Comparison of ENCODE assay signal across 8 cellular contexts in genomic region chr9:33161011-33161588, GRCh38. TPM values are rescaled to one million over a fixed set of nuclear protein-coding genes. Genes with fewer than 3 reads are reported as not detected.
DNase-seq lines count a peak whose midpoint lies in the region; ATAC-seq and TF ChIP-seq lines count a peak whose summit lies in the region.

No MANE protein-coding gene starts in this region.

- H2BK12ac ChIP-seq in trophoblast cell (ENCODE audit: low read length) (peak overlapping the region; percentile 93), H9 (ENCODE audit: insufficient read length, low read depth, low read length) (no peak overlapping the region)

- H3K4me1 ChIP-seq in trophoblast cell (ENCODE audit: control insufficient read depth in 1 of 2, insufficient read depth in 2 of 2, low read length in 2 of 2) (peaks cover 48 to 62% of the 10 kb centered on the region in 2 experiments), H9 (ENCODE audit: insufficient read depth, low read length) (peaks cover 6% of the 10 kb centered on the region; the same call in 1 of the 2 replicates)

- H3K36me3 ChIP-seq in trophoblast cell (ENCODE audit: control insufficient read depth in 1 of 2, insufficient read depth in 2 of 2, low read length in 2 of 2) = no peaks in the 10 kb centered on the region

- H3T11ph ChIP-seq in H9 (ENCODE audit: low read length) = no peak overlapping the region

- DNase-seq in MV-4-11 (lab: John Stamatoyannopoulos, UW) (peak; percentile 82), fibroblast of pulmonary artery (ENCODE audit: low read depth) (peak; percentile 94), trophoblast cell (peak; percentile 84 to 87), NCI-H510A treated with DMSO at 0.1 percent for 48 hours (lab: John Stamatoyannopoulos, UW) (no peak), H9 (no peak)
- DNase-seq in activated T-cell treated with anti-CD3 and anti-CD28 coated beads, Interleukin-2, amount 50 U/mL, for 4 hours = peak; percentile 38

- H4K20me1 ChIP-seq in H9 (ENCODE audit: control insufficient read depth, insufficient read depth, insufficient read length) = no peaks in the 10 kb centered on the region

- H2BK120ac ChIP-seq in trophoblast cell (ENCODE audit: insufficient read depth, low read length, poor library complexity) = peak overlapping the region; percentile 99
- H2BK120ac ChIP-seq in H9 (ENCODE audit: low read depth, low read length, poor library complexity, severe bottlenecking) = no peak overlapping the region

- no peaks in the 10 kb centered on the region for H3K36me3 Mint-ChIP-seq in activated T-cell treated with anti-CD3 and anti-CD28 coated beads, Interleukin-2, amount 50 U/mL, for 4 hours (ENCODE audit: insufficient read depth)
- H3K36me3 Mint-ChIP-seq in H9 (ENCODE audit: insufficient read depth in 1 of 3, low read depth in 3 of 3) = no peaks in the 10 kb centered on the region; a peak in 1 of 7 replicates

- H3K4me2 ChIP-seq in trophoblast cell (ENCODE audit: low read length) (peak overlapping the region; percentile 71), H9 (ENCODE audit: insufficient read depth, insufficient read length, low read length) (no peak overlapping the region)

- no peaks in the 10 kb centered on the region for H3K27me3 Mint-ChIP-seq in activated T-cell treated with anti-CD3 and anti-CD28 coated beads, Interleukin-2, amount 50 U/mL, for 4 hours (ENCODE audit: low read depth)
- peaks cover 20% of the 10 kb centered on the region for H3K27me3 Mint-ChIP-seq in H9 (ENCODE audit: low read depth)

- H3K4me3 ChIP-seq in GM08714 (ENCODE audit: low read length) = peak overlapping the region; percentile 49; the same call in 1 of the 2 replicates
- H3K4me3 ChIP-seq in fibroblast of pulmonary artery (replicated peaks; ENCODE audit: low read depth, low read length) = peak overlapping the region; percentile 27
- no peak overlapping the region for H3K4me3 ChIP-seq in trophoblast cell (ENCODE audit: low read depth, low read length)

- H3K79me2 ChIP-seq in trophoblast cell (ENCODE audit: control insufficient read depth, insufficient read depth, low read length, poor library complexity) = peaks cover 37% of the 10 kb centered on the region
- no peaks in the 10 kb centered on the region; the same call in 1 of the 2 replicates for H3K79me2 ChIP-seq in H9 (ENCODE audit: insufficient read depth, low read length)

- H3K9me3 Mint-ChIP-seq in activated T-cell treated with anti-CD3 and anti-CD28 coated beads, Interleukin-2, amount 50 U/mL, for 4 hours = no peaks in the 10 kb centered on the region
- H3K9me3 Mint-ChIP-seq in H9 = no peaks in the 10 kb centered on the region

- H3K4ac ChIP-seq in trophoblast cell (ENCODE audit: low read depth, low read length) = peak overlapping the region; percentile 81
- H3K4ac ChIP-seq in H9 (ENCODE audit: low read depth, low read length) = no peak overlapping the region

- H3K79me1 ChIP-seq in trophoblast cell (ENCODE audit: low read length) (peaks cover 53% of the 10 kb centered on the region), H9 (ENCODE audit: insufficient read depth, low read depth, low read length, poor library complexity, severe bottlenecking) (no peaks in the 10 kb centered on the region)

- no CpG with 5 or more reads among the region's 6 CpGs for WGBS in trophoblast cell (ENCODE audit: extremely low coverage, insufficient coverage, insufficient read length)
- no CpG with 5 or more reads among the region's 6 CpGs for WGBS in H9 (ENCODE audit: extremely low coverage, insufficient read length, low lambda C conversion rate)

- peak overlapping the region; percentile 99 for H2BK5ac ChIP-seq in trophoblast cell (ENCODE audit: low read depth, low read length, poor library complexity)
- H2BK5ac ChIP-seq in H9 (ENCODE audit: insufficient read length, low read length) = no peak overlapping the region

- H4K8ac ChIP-seq in trophoblast cell (ENCODE audit: low read depth, low read length) = peak overlapping the region; percentile 89
- H4K8ac ChIP-seq in H9 (replicated peaks; ENCODE audit: insufficient read length, low read depth, low read length) = no peak overlapping the region

- peaks cover 3% of the 10 kb centered on the region for H3K23me2 ChIP-seq in H9 (ENCODE audit: insufficient read length, low read depth, low read length, poor library complexity, severe bottlenecking)

- H3K27ac ChIP-seq in trophoblast cell (ENCODE audit: low read depth, low read length) = peak overlapping the region; percentile 100
- no peak overlapping the region for H3K27ac ChIP-seq in H9 (ENCODE audit: insufficient read length, low read depth, low read length)

- no peaks in the 10 kb centered on the region for H3K9me3 ChIP-seq in trophoblast cell (ENCODE audit: insufficient read depth, low read depth, low read length)
- H3K9me3 ChIP-seq in H9 (ENCODE audit: control insufficient read depth, low read depth, low read length) = no peaks in the 10 kb centered on the region

- H2AFZ ChIP-seq in trophoblast cell (ENCODE audit: insufficient read depth, low read length, poor library complexity) (peak overlapping the region; percentile 79), H9 (ENCODE audit: low read length) (no peak overlapping the region)

- H2BK20ac ChIP-seq in H9 (ENCODE audit: low read depth, low read length, poor library complexity, severe bottlenecking) = no peak overlapping the region

- H4K12ac ChIP-seq in trophoblast cell (ENCODE audit: low read depth, low read length) = peak overlapping the region; percentile 23

- H3K9ac ChIP-seq in trophoblast cell (ENCODE audit: low read length) (peak overlapping the region; percentile 72), H9 (ENCODE audit: extremely low read depth, insufficient read length, low read length) (no peak overlapping the region)

- no peak for TF ChIP-seq CTCF in fibroblast of pulmonary artery (IDR thresholded peaks at IDR 0.05; ENCODE audit: low read length, missing control alignments)
- TF ChIP-seq CTCF in H9 (conservative IDR thresholded peaks at IDR 0.05) = no peak

- H3K23ac ChIP-seq in trophoblast cell (ENCODE audit: low read length) (no peak overlapping the region), H9 (ENCODE audit: insufficient read length, low read depth, low read length) (no peak overlapping the region)

- H3K56ac ChIP-seq in H9 (ENCODE audit: insufficient read length, low read depth, low read length) = no peak overlapping the region

- H3K27me3 ChIP-seq in trophoblast cell (ENCODE audit: insufficient read depth, low read length) = no peaks in the 10 kb centered on the region
- no peaks in the 10 kb centered on the region for H3K27me3 ChIP-seq in H9 (ENCODE audit: insufficient read depth, low read length)

- peak overlapping the region; percentile 95 for H3K14ac ChIP-seq in trophoblast cell (ENCODE audit: low read length)
- no peak overlapping the region for H3K14ac ChIP-seq in H9 (ENCODE audit: insufficient read depth, low read length)

- H2BK15ac ChIP-seq in H9 (ENCODE audit: low read depth, low read length) = no peak overlapping the region

- H4K5ac ChIP-seq in H9 (ENCODE audit: insufficient read length, low read depth, low read length) = no peak overlapping the region

- H2AK5ac ChIP-seq in trophoblast cell (ENCODE audit: low read length) (peak overlapping the region; percentile 77), H9 (ENCODE audit: insufficient read length, low read length) (no peak overlapping the region)

- peak overlapping the region; percentile 78 for H3K4me3 Mint-ChIP-seq in activated T-cell treated with anti-CD3 and anti-CD28 coated beads, Interleukin-2, amount 50 U/mL, for 4 hours
- H3K4me3 Mint-ChIP-seq in H9 = no peak overlapping the region

- peak overlapping the region; percentile 99 for H4K91ac ChIP-seq in trophoblast cell (ENCODE audit: low read depth, low read length)
- no peak overlapping the region for H4K91ac ChIP-seq in H9 (ENCODE audit: insufficient read length, low read depth, low read length)

- H3K18ac ChIP-seq in trophoblast cell (ENCODE audit: low read length) (peak overlapping the region; percentile 94), H9 (ENCODE audit: insufficient read length, low read depth, low read length) (no peak overlapping the region)

- peak; percentile 11 to 19 for ATAC-seq in activated T-cell treated with anti-CD3 and anti-CD28 coated beads, Interleukin-2, amount 50 U/mL, for 4 hours
- no peak for ATAC-seq in HG03175 (IDR thresholded peaks at IDR 0.05; ENCODE audit: unreplicated experiment)

- peaks cover 91% of the 10 kb centered on the region for H3K4me1 Mint-ChIP-seq in activated T-cell treated with anti-CD3 and anti-CD28 coated beads, Interleukin-2, amount 50 U/mL, for 4 hours (ENCODE audit: low read depth)
- H3K4me1 Mint-ChIP-seq in H9 = peaks cover 45 to 46% of the 10 kb centered on the region in 2 experiments

- no peak overlapping the region for H3K27ac Mint-ChIP-seq in H9

RNA-seq across cellular contexts. Expression of gene B4GALT1, which starts 6.0 kb away (rescaled TPM):
- 10 to 100 TPM; 30.2 to 43.4 (median 32.0) TPM for total RNA-seq in activated T-cell treated with anti-CD3 and anti-CD28 coated beads, Interleukin-2, amount 50 U/mL, for 4 hours
- polyA plus RNA-seq in trophoblast cell (2013) = 119 and 122 TPM in 2 replicates
- total RNA-seq in H9 (2021) = 15.3 and 16.1 TPM in 2 replicates

Comparison
In these comparisons a context has a peak if more than half of its experiments do, and no peak if none do; other contexts are left out.
1. DNase-seq: peak in MV-4-11 (single experiment), activated T-cell treated with anti-CD3 and anti-CD28 coated beads, Interleukin-2, amount 50 U/mL, for 4 hours (single experiment), fibroblast of pulmonary artery (single experiment) and trophoblast cell (2 of 2); none in NCI-H510A treated with DMSO at 0.1 percent for 48 hours (single experiment) and H9 (single experiment).